1 cellular context compared by ENCODE assay signal in genomic region chr1:220219136-220219442, GRCh38.
TF ChIP-seq lines count a peak whose summit lies in the region.

No MANE protein-coding gene starts in this region.

TF ChIP-seq in GM12878, 131 proteins besides CTCF, POLR2A, EP300 and RAD21:
- TF ChIP-seq JUND (IDR thresholded peaks at IDR 0.05; ENCODE audit: low read depth, low read length) (no peak), ASH2L (IDR thresholded peaks at IDR 0.05; ENCODE audit: borderline replicate concordance, low read depth) (no peak), MYB (IDR thresholded peaks at IDR 0.05; ENCODE audit: borderline replicate concordance, low read depth, low read length) (no peak), SMC3 (IDR thresholded peaks at IDR 0.05; ENCODE audit: borderline replicate concordance, low read length) (no peak), IRF3 (IDR thresholded peaks at IDR 0.05) (no peak), SIN3A (IDR thresholded peaks at IDR 0.05; ENCODE audit: low read depth, low read length) (no peak)
- TF ChIP-seq, protein P1, sequence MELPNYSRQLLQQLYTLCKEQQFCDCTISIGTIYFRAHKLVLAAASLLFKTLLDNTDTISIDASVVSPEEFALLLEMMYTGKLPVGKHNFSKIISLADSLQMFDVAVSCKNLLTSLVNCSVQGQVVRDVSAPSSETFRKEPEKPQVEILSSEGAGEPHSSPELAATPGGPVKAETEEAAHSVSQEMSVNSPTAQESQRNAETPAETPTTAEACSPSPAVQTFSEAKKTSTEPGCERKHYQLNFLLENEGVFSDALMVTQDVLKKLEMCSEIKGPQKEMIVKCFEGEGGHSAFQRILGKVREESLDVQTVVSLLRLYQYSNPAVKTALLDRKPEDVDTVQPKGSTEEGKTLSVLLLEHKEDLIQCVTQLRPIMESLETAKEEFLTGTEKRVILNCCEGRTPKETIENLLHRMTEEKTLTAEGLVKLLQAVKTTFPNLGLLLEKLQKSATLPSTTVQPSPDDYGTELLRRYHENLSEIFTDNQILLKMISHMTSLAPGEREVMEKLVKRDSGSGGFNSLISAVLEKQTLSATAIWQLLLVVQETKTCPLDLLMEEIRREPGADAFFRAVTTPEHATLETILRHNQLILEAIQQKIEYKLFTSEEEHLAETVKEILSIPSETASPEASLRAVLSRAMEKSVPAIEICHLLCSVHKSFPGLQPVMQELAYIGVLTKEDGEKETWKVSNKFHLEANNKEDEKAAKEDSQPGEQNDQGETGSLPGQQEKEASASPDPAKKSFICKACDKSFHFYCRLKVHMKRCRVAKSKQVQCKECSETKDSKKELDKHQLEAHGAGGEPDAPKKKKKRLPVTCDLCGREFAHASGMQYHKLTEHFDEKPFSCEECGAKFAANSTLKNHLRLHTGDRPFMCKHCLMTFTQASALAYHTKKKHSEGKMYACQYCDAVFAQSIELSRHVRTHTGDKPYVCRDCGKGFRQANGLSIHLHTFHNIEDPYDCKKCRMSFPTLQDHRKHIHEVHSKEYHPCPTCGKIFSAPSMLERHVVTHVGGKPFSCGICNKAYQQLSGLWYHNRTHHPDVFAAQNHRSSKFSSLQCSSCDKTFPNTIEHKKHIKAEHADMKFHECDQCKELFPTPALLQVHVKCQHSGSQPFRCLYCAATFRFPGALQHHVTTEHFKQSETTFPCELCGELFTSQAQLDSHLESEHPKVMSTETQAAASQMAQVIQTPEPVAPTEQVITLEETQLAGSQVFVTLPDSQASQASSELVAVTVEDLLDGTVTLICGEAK (IDR thresholded peaks at IDR 0.05; ENCODE audit: borderline replicate concordance): no peak
- TF ChIP-seq, protein P2, sequence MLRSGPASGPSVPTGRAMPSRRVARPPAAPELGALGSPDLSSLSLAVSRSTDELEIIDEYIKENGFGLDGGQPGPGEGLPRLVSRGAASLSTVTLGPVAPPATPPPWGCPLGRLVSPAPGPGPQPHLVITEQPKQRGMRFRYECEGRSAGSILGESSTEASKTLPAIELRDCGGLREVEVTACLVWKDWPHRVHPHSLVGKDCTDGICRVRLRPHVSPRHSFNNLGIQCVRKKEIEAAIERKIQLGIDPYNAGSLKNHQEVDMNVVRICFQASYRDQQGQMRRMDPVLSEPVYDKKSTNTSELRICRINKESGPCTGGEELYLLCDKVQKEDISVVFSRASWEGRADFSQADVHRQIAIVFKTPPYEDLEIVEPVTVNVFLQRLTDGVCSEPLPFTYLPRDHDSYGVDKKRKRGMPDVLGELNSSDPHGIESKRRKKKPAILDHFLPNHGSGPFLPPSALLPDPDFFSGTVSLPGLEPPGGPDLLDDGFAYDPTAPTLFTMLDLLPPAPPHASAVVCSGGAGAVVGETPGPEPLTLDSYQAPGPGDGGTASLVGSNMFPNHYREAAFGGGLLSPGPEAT (IDR thresholded peaks at IDR 0.05; ENCODE audit: low read depth): no peak
- TF ChIP-seq, protein P3, sequence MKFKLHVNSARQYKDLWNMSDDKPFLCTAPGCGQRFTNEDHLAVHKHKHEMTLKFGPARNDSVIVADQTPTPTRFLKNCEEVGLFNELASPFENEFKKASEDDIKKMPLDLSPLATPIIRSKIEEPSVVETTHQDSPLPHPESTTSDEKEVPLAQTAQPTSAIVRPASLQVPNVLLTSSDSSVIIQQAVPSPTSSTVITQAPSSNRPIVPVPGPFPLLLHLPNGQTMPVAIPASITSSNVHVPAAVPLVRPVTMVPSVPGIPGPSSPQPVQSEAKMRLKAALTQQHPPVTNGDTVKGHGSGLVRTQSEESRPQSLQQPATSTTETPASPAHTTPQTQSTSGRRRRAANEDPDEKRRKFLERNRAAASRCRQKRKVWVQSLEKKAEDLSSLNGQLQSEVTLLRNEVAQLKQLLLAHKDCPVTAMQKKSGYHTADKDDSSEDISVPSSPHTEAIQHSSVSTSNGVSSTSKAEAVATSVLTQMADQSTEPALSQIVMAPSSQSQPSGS (IDR thresholded peaks at IDR 0.05; ENCODE audit: low read length): no peak
TF ChIP-seq in GM12878: peak in this region for 0.
